1 cellular context compared by ENCODE assay signal in genomic region chr4:8641256-8641655, GRCh38.
TF ChIP-seq lines count a peak whose summit lies in the region.

No MANE protein-coding gene starts in this region.

TF ChIP-seq in GM23338, 12 proteins besides CTCF, POLR2A, EP300 and RAD21 (continued from another document):
- TF ChIP-seq ZNF462 (CRISPR knock-in tag; IDR thresholded peaks at IDR 0.05) (no peak), REST (IDR thresholded peaks at IDR 0.05; ENCODE audit: unreplicated experiment) (no peak)
